Comparison of ENCODE assay signal across 1 cellular context in the genomic region with DNA sequence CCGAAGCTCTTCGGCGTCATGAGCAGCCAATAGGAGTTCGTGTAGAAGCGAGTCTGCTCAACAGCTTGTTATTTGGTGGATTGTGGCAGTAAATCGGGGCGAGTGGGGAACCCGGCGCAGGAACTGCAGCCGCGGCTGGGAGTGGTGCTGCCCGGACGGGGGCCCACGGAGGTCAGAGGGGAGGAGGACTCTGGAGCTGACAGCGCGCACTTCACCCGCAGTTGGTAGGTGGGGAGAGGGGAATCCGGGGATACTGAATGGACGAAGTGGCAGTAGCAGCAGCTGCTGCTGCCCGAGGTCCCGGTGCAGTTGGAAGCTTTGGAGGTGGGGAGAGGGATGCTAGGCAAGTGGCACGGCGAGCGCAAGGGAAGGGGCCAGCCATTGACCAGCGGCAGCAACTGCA.
TF ChIP-seq lines count a peak whose summit lies in the region.

A gene with protein sequence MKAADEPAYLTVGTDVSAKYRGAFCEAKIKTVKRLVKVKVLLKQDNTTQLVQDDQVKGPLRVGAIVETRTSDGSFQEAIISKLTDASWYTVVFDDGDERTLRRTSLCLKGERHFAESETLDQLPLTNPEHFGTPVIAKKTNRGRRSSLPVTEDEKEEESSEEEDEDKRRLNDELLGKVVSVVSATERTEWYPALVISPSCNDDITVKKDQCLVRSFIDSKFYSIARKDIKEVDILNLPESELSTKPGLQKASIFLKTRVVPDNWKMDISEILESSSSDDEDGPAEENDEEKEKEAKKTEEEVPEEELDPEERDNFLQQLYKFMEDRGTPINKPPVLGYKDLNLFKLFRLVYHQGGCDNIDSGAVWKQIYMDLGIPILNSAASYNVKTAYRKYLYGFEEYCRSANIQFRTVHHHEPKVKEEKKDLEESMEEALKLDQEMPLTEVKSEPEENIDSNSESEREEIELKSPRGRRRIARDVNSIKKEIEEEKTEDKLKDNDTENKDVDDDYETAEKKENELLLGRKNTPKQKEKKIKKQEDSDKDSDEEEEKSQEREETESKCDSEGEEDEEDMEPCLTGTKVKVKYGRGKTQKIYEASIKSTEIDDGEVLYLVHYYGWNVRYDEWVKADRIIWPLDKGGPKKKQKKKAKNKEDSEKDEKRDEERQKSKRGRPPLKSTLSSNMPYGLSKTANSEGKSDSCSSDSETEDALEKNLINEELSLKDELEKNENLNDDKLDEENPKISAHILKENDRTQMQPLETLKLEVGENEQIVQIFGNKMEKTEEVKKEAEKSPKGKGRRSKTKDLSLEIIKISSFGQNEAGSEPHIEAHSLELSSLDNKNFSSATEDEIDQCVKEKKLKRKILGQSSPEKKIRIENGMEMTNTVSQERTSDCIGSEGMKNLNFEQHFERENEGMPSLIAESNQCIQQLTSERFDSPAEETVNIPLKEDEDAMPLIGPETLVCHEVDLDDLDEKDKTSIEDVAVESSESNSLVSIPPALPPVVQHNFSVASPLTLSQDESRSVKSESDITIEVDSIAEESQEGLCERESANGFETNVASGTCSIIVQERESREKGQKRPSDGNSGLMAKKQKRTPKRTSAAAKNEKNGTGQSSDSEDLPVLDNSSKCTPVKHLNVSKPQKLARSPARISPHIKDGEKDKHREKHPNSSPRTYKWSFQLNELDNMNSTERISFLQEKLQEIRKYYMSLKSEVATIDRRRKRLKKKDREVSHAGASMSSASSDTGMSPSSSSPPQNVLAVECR (plus strand): TSS at position 79 of the 403 bp plus-strand sequence. CDS start 1,300 bp downstream, outside the sequence.

TF ChIP-seq in HepG2, 621 proteins besides CTCF, POLR2A, EP300 and RAD21 (continued from another document and continues in another):
- TF ChIP-seq, protein P1, sequence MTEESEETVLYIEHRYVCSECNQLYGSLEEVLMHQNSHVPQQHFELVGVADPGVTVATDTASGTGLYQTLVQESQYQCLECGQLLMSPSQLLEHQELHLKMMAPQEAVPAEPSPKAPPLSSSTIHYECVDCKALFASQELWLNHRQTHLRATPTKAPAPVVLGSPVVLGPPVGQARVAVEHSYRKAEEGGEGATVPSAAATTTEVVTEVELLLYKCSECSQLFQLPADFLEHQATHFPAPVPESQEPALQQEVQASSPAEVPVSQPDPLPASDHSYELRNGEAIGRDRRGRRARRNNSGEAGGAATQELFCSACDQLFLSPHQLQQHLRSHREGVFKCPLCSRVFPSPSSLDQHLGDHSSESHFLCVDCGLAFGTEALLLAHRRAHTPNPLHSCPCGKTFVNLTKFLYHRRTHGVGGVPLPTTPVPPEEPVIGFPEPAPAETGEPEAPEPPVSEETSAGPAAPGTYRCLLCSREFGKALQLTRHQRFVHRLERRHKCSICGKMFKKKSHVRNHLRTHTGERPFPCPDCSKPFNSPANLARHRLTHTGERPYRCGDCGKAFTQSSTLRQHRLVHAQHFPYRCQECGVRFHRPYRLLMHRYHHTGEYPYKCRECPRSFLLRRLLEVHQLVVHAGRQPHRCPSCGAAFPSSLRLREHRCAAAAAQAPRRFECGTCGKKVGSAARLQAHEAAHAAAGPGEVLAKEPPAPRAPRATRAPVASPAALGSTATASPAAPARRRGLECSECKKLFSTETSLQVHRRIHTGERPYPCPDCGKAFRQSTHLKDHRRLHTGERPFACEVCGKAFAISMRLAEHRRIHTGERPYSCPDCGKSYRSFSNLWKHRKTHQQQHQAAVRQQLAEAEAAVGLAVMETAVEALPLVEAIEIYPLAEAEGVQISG (CRISPR knock-in tag; IDR thresholded peaks at IDR 0.05), result peak; percentile 43; the same call in 1 of the 2 replicates
- TF ChIP-seq, protein P2, sequence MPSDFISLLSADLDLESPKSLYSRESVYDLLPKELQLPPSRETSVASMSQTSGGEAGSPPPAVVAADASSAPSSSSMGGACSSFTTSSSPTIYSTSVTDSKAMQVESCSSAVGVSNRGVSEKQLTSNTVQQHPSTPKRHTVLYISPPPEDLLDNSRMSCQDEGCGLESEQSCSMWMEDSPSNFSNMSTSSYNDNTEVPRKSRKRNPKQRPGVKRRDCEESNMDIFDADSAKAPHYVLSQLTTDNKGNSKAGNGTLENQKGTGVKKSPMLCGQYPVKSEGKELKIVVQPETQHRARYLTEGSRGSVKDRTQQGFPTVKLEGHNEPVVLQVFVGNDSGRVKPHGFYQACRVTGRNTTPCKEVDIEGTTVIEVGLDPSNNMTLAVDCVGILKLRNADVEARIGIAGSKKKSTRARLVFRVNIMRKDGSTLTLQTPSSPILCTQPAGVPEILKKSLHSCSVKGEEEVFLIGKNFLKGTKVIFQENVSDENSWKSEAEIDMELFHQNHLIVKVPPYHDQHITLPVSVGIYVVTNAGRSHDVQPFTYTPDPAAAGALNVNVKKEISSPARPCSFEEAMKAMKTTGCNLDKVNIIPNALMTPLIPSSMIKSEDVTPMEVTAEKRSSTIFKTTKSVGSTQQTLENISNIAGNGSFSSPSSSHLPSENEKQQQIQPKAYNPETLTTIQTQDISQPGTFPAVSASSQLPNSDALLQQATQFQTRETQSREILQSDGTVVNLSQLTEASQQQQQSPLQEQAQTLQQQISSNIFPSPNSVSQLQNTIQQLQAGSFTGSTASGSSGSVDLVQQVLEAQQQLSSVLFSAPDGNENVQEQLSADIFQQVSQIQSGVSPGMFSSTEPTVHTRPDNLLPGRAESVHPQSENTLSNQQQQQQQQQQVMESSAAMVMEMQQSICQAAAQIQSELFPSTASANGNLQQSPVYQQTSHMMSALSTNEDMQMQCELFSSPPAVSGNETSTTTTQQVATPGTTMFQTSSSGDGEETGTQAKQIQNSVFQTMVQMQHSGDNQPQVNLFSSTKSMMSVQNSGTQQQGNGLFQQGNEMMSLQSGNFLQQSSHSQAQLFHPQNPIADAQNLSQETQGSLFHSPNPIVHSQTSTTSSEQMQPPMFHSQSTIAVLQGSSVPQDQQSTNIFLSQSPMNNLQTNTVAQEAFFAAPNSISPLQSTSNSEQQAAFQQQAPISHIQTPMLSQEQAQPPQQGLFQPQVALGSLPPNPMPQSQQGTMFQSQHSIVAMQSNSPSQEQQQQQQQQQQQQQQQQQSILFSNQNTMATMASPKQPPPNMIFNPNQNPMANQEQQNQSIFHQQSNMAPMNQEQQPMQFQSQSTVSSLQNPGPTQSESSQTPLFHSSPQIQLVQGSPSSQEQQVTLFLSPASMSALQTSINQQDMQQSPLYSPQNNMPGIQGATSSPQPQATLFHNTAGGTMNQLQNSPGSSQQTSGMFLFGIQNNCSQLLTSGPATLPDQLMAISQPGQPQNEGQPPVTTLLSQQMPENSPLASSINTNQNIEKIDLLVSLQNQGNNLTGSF (CRISPR knock-in tag; IDR thresholded peaks at IDR 0.05), result no peak
- TF ChIP-seq TOE1 (CRISPR knock-in tag; IDR thresholded peaks at IDR 0.05) (0 out of 2 replicates have a peak, but pooled peaks have one; percentile 30), ZNF792 (CRISPR knock-in tag; IDR thresholded peaks at IDR 0.05) (no peak), SRY (CRISPR knock-in tag; IDR thresholded peaks at IDR 0.05) (no peak), ISL2 (CRISPR knock-in tag; IDR thresholded peaks at IDR 0.05) (no peak), PRPF4 (IDR thresholded peaks at IDR 0.05; ENCODE audit: low read depth, low read length, poor library complexity, severe bottlenecking) (no peak), ZNF350 (CRISPR knock-in tag; IDR thresholded peaks at IDR 0.05; ENCODE audit: borderline replicate concordance, low read depth) (peak; percentile 50; the same call in 1 of the 2 replicates), ZNF17 (CRISPR knock-in tag; IDR thresholded peaks at IDR 0.05) (no peak), TAF1 (CRISPR knock-in tag; IDR thresholded peaks at IDR 0.05) (no peak; the same call in none of the 2 replicates), FOSL1 (CRISPR knock-in tag; IDR thresholded peaks at IDR 0.05; ENCODE audit: borderline replicate concordance) (no peak), SETDB1 (CRISPR knock-in tag; IDR thresholded peaks at IDR 0.05; ENCODE audit: borderline replicate concordance) (no peak), ZNF431 (CRISPR knock-in tag; IDR thresholded peaks at IDR 0.05; ENCODE audit: borderline replicate concordance, low read depth) (no peak), PCBP1 (IDR thresholded peaks at IDR 0.05; ENCODE audit: borderline replicate concordance, low read depth, low read length) (no peak), ETV6 (CRISPR knock-in tag; conservative IDR thresholded peaks at IDR 0.05) (0 out of 2 replicates have a peak, but pooled peaks have one; percentile 18), FOXC1 (CRISPR knock-in tag; IDR thresholded peaks at IDR 0.05; ENCODE audit: borderline replicate concordance) (no peak), EHMT2 (IDR thresholded peaks at IDR 0.05; ENCODE audit: borderline replicate concordance, low read depth, low read length) (no peak)
- TF ChIP-seq, protein P3, sequence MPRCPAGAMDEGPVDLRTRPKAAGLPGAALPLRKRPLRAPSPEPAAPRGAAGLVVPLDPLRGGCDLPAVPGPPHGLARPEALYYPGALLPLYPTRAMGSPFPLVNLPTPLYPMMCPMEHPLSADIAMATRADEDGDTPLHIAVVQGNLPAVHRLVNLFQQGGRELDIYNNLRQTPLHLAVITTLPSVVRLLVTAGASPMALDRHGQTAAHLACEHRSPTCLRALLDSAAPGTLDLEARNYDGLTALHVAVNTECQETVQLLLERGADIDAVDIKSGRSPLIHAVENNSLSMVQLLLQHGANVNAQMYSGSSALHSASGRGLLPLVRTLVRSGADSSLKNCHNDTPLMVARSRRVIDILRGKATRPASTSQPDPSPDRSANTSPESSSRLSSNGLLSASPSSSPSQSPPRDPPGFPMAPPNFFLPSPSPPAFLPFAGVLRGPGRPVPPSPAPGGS (CRISPR knock-in tag; IDR thresholded peaks at IDR 0.05), result no peak
- TF ChIP-seq, protein P4, sequence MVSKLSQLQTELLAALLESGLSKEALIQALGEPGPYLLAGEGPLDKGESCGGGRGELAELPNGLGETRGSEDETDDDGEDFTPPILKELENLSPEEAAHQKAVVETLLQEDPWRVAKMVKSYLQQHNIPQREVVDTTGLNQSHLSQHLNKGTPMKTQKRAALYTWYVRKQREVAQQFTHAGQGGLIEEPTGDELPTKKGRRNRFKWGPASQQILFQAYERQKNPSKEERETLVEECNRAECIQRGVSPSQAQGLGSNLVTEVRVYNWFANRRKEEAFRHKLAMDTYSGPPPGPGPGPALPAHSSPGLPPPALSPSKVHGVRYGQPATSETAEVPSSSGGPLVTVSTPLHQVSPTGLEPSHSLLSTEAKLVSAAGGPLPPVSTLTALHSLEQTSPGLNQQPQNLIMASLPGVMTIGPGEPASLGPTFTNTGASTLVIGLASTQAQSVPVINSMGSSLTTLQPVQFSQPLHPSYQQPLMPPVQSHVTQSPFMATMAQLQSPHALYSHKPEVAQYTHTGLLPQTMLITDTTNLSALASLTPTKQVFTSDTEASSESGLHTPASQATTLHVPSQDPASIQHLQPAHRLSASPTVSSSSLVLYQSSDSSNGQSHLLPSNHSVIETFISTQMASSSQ (IDR thresholded peaks at IDR 0.05; ENCODE audit: low read depth), result no peak
- TF ChIP-seq, protein P4 (CRISPR knock-in tag; IDR thresholded peaks at IDR 0.05; ENCODE audit: borderline replicate concordance), result 0 out of 2 replicates have a peak, but pooled peaks have one; percentile 4
- TF ChIP-seq, protein P5, sequence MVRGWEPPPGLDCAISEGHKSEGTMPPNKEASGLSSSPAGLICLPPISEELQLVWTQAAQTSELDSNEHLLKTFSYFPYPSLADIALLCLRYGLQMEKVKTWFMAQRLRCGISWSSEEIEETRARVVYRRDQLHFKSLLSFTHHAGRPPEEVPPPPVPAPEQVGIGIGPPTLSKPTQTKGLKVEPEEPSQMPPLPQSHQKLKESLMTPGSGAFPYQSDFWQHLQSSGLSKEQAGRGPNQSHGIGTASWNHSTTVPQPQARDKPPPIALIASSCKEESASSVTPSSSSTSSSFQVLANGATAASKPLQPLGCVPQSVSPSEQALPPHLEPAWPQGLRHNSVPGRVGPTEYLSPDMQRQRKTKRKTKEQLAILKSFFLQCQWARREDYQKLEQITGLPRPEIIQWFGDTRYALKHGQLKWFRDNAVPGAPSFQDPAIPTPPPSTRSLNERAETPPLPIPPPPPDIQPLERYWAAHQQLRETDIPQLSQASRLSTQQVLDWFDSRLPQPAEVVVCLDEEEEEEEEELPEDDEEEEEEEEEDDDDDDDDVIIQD (CRISPR knock-in tag; IDR thresholded peaks at IDR 0.05; ENCODE audit: low read depth), result no peak; the same call in 1 of the 2 replicates
- TF ChIP-seq, protein P6, sequence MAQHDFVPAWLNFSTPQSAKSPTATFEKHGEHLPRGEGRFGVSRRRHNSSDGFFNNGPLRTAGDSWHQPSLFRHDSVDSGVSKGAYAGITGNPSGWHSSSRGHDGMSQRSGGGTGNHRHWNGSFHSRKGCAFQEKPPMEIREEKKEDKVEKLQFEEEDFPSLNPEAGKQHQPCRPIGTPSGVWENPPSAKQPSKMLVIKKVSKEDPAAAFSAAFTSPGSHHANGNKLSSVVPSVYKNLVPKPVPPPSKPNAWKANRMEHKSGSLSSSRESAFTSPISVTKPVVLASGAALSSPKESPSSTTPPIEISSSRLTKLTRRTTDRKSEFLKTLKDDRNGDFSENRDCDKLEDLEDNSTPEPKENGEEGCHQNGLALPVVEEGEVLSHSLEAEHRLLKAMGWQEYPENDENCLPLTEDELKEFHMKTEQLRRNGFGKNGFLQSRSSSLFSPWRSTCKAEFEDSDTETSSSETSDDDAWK (CRISPR knock-in tag; IDR thresholded peaks at IDR 0.05), result no peak
- TF ChIP-seq, protein P7, sequence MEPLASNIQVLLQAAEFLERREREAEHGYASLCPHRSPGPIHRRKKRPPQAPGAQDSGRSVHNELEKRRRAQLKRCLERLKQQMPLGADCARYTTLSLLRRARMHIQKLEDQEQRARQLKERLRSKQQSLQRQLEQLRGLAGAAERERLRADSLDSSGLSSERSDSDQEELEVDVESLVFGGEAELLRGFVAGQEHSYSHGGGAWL (CRISPR knock-in tag; IDR thresholded peaks at IDR 0.05), result no peak
- TF ChIP-seq, protein P8, sequence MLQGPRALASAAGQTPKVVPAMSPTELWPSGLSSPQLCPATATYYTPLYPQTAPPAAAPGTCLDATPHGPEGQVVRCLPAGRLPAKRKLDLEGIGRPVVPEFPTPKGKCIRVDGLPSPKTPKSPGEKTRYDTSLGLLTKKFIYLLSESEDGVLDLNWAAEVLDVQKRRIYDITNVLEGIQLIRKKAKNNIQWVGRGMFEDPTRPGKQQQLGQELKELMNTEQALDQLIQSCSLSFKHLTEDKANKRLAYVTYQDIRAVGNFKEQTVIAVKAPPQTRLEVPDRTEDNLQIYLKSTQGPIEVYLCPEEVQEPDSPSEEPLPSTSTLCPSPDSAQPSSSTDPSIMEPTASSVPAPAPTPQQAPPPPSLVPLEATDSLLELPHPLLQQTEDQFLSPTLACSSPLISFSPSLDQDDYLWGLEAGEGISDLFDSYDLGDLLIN (CRISPR knock-in tag; IDR thresholded peaks at IDR 0.05; ENCODE audit: borderline replicate concordance), result no peak
